ENCODE assay signal across 8 cellular contexts in the genomic region with DNA sequence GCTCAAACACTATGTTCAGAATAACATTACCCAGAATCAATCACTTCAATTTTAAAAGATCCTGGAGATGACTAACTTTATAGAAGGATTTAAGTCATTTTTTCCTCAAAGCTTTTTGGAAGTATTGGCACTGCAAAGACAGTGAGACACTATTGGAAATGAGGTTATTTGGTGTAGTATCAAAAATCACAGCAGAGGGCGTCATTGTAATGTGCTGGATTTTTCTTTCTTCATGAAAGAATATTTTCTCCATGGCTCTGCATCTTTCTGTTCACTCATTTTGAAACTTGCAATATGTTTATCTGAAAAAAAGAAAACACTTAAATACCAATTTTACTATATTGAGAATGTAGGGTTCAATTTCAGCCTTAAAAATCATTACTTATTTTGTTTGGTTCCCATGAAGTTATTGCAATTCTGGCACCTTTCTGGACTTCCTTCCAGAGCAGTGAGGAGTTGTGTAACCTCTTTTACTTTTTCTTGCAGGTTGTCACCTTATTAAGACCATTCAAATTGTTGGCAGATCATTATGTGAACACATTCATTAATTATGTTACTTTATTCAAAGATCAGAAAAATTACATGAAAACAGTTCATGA. TPM values are rescaled to one million over a fixed set of nuclear protein-coding genes. Genes with fewer than 3 reads are reported as not detected.
DNase-seq lines count a peak whose midpoint lies in the region; ATAC-seq, FAIRE-seq and TF ChIP-seq lines count a peak whose summit lies in the region.
"Had no signal": no experiment of that assay in that cellular context is flagged by ENCODE, and none has a peak within 500 bp of the region (broad histone marks: within the 10 kb centered on the region; RNA-seq: fewer than 3 reads in every experiment).

No MANE protein-coding gene starts in this region.

- no peaks in the 10 kb centered on the region for H3K9me2 ChIP-seq in MM.1S (replicated peaks; ENCODE audit: insufficient read depth, low read length)

- WGBS in K562 (ENCODE audit: insufficient coverage, low coverage, missing lambda C conversion rate) = 0% methylated on average over 1 of the region's 1 CpG

- BruUV-seq in K562 (replicated peaks; lab: Mats Ljungman, UMichigan) = no TSS peak

- no peak overlapping the region for H3K4me2 ChIP-seq in MM.1S (ENCODE audit: low read depth, low read length)
- H3K4me2 ChIP-seq in K562 (ENCODE audit: insufficient read depth, low read length) = no peak overlapping the region

- no peaks in the 10 kb centered on the region for H3K36me3 Mint-ChIP-seq in activated naive CD4-positive, alpha-beta T cell treated with anti-CD3 and anti-CD28 coated beads, Interleukin-2, amount 10 ng/mL, durations not matched to agents 7 days and 5 days

- no peaks in the 10 kb centered on the region for H3K79me2 ChIP-seq in MM.1S (ENCODE audit: low read length)
- H3K79me2 ChIP-seq in K562 (ENCODE audit: control insufficient read depth, insufficient read depth, low read length) = no peaks in the 10 kb centered on the region

- no peaks in the 10 kb centered on the region for H3F3A ChIP-seq in MM.1S (ENCODE audit: insufficient read depth, low read length)

- no peak overlapping the region for H2AFZ ChIP-seq in MM.1S (ENCODE audit: low read length)
- no peak overlapping the region for H2AFZ ChIP-seq in K562 (ENCODE audit: low read depth, low read length)

- no peaks in the 10 kb centered on the region for H3K27me3 Mint-ChIP-seq in activated naive CD4-positive, alpha-beta T cell treated with anti-CD3 and anti-CD28 coated beads, Interleukin-2, amount 10 ng/mL, durations not matched to agents 7 days and 5 days

- H3K4me1 ChIP-seq in MM.1S (ENCODE audit: low read length) (no peaks in the 10 kb centered on the region), K562 (replicated peaks in 1 of 2; ENCODE audit: control insufficient read depth in 2 of 2, insufficient read depth in 2 of 2, low read length in 2 of 2) (peaks cover 0 to 5% of the 10 kb centered on the region in 2 experiments; a peak in 1 of 5 replicates)

- FAIRE-seq in K562 (lab: Jason Lieb, UNC) = no peak

- ATAC-seq in K562 (no peak), GM21786 (IDR thresholded peaks at IDR 0.05; ENCODE audit: unreplicated experiment) (no peak)

- H4K20me1 ChIP-seq in MM.1S (ENCODE audit: insufficient read depth, low read length) (no peaks in the 10 kb centered on the region), K562 (replicated peaks; ENCODE audit: control insufficient read depth, insufficient read depth, low read length) (no peaks in the 10 kb centered on the region)

- peak in 1 of 2 experiments; percentile 54; a peak in 3 of 4 replicates for TF ChIP-seq RAD21 in K562 (CRISPR knock-in tag; conservative IDR thresholded peaks at IDR 0.05 in 1 of 2, IDR thresholded peaks at IDR 0.05 in 1 of 2)

- in situ Hi-C loops in K562 (cut with MboI) = loop anchor here (25.0 kb wide), 2 partner anchors 503 to 1478 kb away; no protein-coding TSS in a partner anchor

- H3K9me3 ChIP-seq in MM.1S (replicated peaks; ENCODE audit: insufficient read depth, low read length) (no peaks in the 10 kb centered on the region), K562 (replicated peaks; ENCODE audit: control insufficient read depth, insufficient read depth, low read depth, low read length) (no peaks in the 10 kb centered on the region)

- H3K9me3 Mint-ChIP-seq in activated naive CD4-positive, alpha-beta T cell treated with anti-CD3 and anti-CD28 coated beads, Interleukin-2, amount 10 ng/mL, durations not matched to agents 7 days and 5 days = no peaks in the 10 kb centered on the region

- no peak overlapping the region for H3K27ac ChIP-seq in MM.1S (ENCODE audit: low read length)
- H3K27ac ChIP-seq in K562 (ENCODE audit: extremely low read depth, low read depth, low read length) = no peak overlapping the region

- POLR2A ChIA-PET in K562 (lab: Yijun Ruan, JAX) = no interaction called here

- no peaks in the 10 kb centered on the region for H3K36me3 ChIP-seq in MM.1S (replicated peaks; ENCODE audit: insufficient read depth, low read length)
- H3K36me3 ChIP-seq in K562 (ENCODE audit: control insufficient read depth, insufficient read depth, low read length) = no peaks in the 10 kb centered on the region

- intact Hi-C loops in K562 (cut with micrococcal nuclease) = loop anchor here (2.0 to 10.0 kb wide), 3 partner anchors 494 to 1656 kb away; no protein-coding TSS in a partner anchor

- TF ChIP-seq POLR2A in K562 (conservative IDR thresholded peaks at IDR 0.05) = no peak

- CTCF ChIA-PET in K562 (lab: Yijun Ruan, JAX; ENCODE audit: low intra/inter-chr PET ratio) = interaction anchor here (0.8 kb wide), 1 partner anchor 493 kb away, joined by 3 read pairs; no protein-coding TSS in a partner anchor
- CTCF ChIA-PET in activated naive CD4-positive, alpha-beta T cell treated with anti-CD3 and anti-CD28 coated beads, Interleukin-2, amount 10 ng/mL, durations not matched to agents 7 days and 5 days (lab: Charles Lee) = no interaction called here

- H3K4me3 ChIP-seq in MM.1S (ENCODE audit: low read length) = no peak overlapping the region
- H3K4me3 ChIP-seq in K562 = no peak overlapping the region

- TF ChIP-seq CTCF in MM.1S (IDR thresholded peaks at IDR 0.05; ENCODE audit: low read length) = peak; percentile 35
- peak; percentile 16 to 53 (median 24); a peak in 3 of 6 replicates for TF ChIP-seq CTCF in K562 (IDR thresholded peaks at IDR 0.05 in 2 of 3, conservative IDR thresholded peaks at IDR 0.05 in 1 of 3; ENCODE audit: insufficient read depth in 2 of 3, low read depth in 1 of 3, low read length in 3 of 3)

- H3K4me3 Mint-ChIP-seq in activated naive CD4-positive, alpha-beta T cell treated with anti-CD3 and anti-CD28 coated beads, Interleukin-2, amount 10 ng/mL, durations not matched to agents 7 days and 5 days = no peak overlapping the region

- H3K27ac Mint-ChIP-seq in activated naive CD4-positive, alpha-beta T cell treated with anti-CD3 and anti-CD28 coated beads, Interleukin-2, amount 10 ng/mL, durations not matched to agents 7 days and 5 days = no peak overlapping the region

- peak; percentile 34 for DNase-seq in GM04504 (ENCODE audit: low read depth)
- no peak for DNase-seq in MM.1S
- peak in 1 of 4 experiments; percentile 11 for DNase-seq in K562 (ENCODE audit: extremely low read depth in 1 of 4, low spot score in 3 of 4)
- peak; percentile 26 for DNase-seq in kidney glomerular epithelial cell (lab: John Stamatoyannopoulos, UW)
- no peak for DNase-seq in cortex of kidney (lab: John Stamatoyannopoulos, UW)
- no peak for DNase-seq in activated naive CD4-positive, alpha-beta T cell treated with anti-CD3 and anti-CD28 coated beads, Interleukin-2, amount 10 ng/mL, durations not matched to agents 7 days and 5 days

- H3K4me1 Mint-ChIP-seq in activated naive CD4-positive, alpha-beta T cell treated with anti-CD3 and anti-CD28 coated beads, Interleukin-2, amount 10 ng/mL, durations not matched to agents 7 days and 5 days = no peaks in the 10 kb centered on the region

- no peaks in the 10 kb centered on the region for H3K9me1 ChIP-seq in K562 (ENCODE audit: control insufficient read depth, insufficient read depth, low read length)

- H3K9ac ChIP-seq in MM.1S (ENCODE audit: low read length) (no peak overlapping the region), K562 (ENCODE audit: insufficient read depth in 1 of 2, low read depth in 2 of 2, low read length in 2 of 2) (no peak overlapping the region)

- no peak for TF ChIP-seq EP300 in K562 (IDR thresholded peaks at IDR 0.05; ENCODE audit: low read length)

- H3K27me3 ChIP-seq in MM.1S (replicated peaks; ENCODE audit: insufficient read depth, low read length) (no peaks in the 10 kb centered on the region), K562 (ENCODE audit: control insufficient read depth in 2 of 2, insufficient read depth in 2 of 2, low read length in 2 of 2) (peaks cover 0 to 7% of the 10 kb centered on the region in 2 experiments; a peak in 2 of 5 replicates)

TF ChIP-seq in K562, 482 proteins besides CTCF, POLR2A, EP300 and RAD21:
- TF ChIP-seq FOXA3 (CRISPR knock-in tag; conservative IDR thresholded peaks at IDR 0.05 in 1 of 2, IDR thresholded peaks at IDR 0.05 in 1 of 2) (no peak), GATAD2A (IDR thresholded peaks at IDR 0.05) (no peak), SIN3B (IDR thresholded peaks at IDR 0.05; ENCODE audit: low read depth) (no peak)

RNA-seq across cellular contexts. Expression of a gene that starts 3.7 kb away (rescaled TPM):
- total RNA-seq in K562 (2011; cell fraction: chromatin; rRNA removed; ENCODE audit: low replicate concordance) = not detected in 2 replicates
- total RNA-seq in K562 (2011; cell fraction: nucleolus; rRNA removed) = not detected in 2 replicates
- total RNA-seq in K562 (2011; cell fraction: nucleoplasm; rRNA removed) = not detected in 2 replicates
- not detected in 2 replicates for total RNA-seq in K562 (2014; rRNA removed)
- not detected in 2 replicates for total RNA-seq in K562 (2014; rRNA removed; fragmentation: Illumina TruSeq; extraction: Trizol)
- not detected in 2 replicates for total RNA-seq in K562 (2015; rRNA removed; fragmentation: Illumina TruSeq; extraction: Trizol)
- total RNA-seq in K562 (2021) = not detected in 2 replicates
- polyA plus RNA-seq in K562 (2011; rRNA removed) = not detected in 2 replicates
- not detected in 2 replicates for polyA plus RNA-seq in K562 (2011; cell fraction: cytosol; rRNA removed)
- not detected in 2 replicates for polyA plus RNA-seq in K562 (2011; cell fraction: nucleus; rRNA removed)
- 0.04 TPM in 1 of 2 replicates, not detected in the other for polyA plus RNA-seq in K562 (2012)
- not detected in 2 replicates for polyA plus RNA-seq in K562 (2014; fragmentation: Illumina TruSeq; extraction: Trizol)
- not detected for polyA plus RNA-seq in K562 (2014; fragmentation: Nextera tagmentation; extraction: Ambion mirVana)
- polyA plus RNA-seq in K562 (2014; rRNA removed) = not detected in 2 replicates
- not detected in 2 replicates for polyA minus RNA-seq in K562 (2011; rRNA and poly(A)+ RNA removed)
- not detected in 2 replicates for polyA minus RNA-seq in K562 (2011; cell fraction: cytosol; rRNA and poly(A)+ RNA removed)
- not detected in 2 replicates for polyA minus RNA-seq in K562 (2011; cell fraction: nucleus; rRNA and poly(A)+ RNA removed)
- total RNA-seq: skeletal muscle tissue had no signal

RNA-seq across cellular contexts. Expression of a gene that starts 49.7 kb away (rescaled TPM):
- total RNA-seq in K562 (2011; cell fraction: chromatin; rRNA removed; ENCODE audit: low replicate concordance) = 34.3 and 129 TPM in 2 replicates
- total RNA-seq in K562 (2011; cell fraction: nucleolus; rRNA removed) = 22.8 and 28.3 TPM in 2 replicates
- 60.0 and 105 TPM in 2 replicates for total RNA-seq in K562 (2011; cell fraction: nucleoplasm; rRNA removed)
- total RNA-seq in K562 (2014; rRNA removed) (16.7 and 21.6 TPM in 2 replicates), K562 (2014; rRNA removed; fragmentation: Illumina TruSeq; extraction: Trizol) (38.2 and 38.4 TPM in 2 replicates), K562 (2015; rRNA removed; fragmentation: Illumina TruSeq; extraction: Trizol) (39.0 and 45.2 TPM in 2 replicates), K562 (2021) (29.2 and 31.8 TPM in 2 replicates)
- polyA plus RNA-seq in K562 (2011; rRNA removed) (58.4 and 64.7 TPM in 2 replicates), K562 (2014; fragmentation: Illumina TruSeq; extraction: Trizol) (53.1 and 71.8 TPM in 2 replicates), K562 (2014; fragmentation: Nextera tagmentation; extraction: Ambion mirVana) (10 to 100 TPM; 11.4 to 14.8 TPM), K562 (2014; rRNA removed) (31.7 and 33.4 TPM in 2 replicates)
- polyA plus RNA-seq in K562 (2011; cell fraction: cytosol; rRNA removed) = 28.9 and 40.6 TPM in 2 replicates
- 70.9 and 79.3 TPM in 2 replicates for polyA plus RNA-seq in K562 (2011; cell fraction: nucleus; rRNA removed)
- polyA plus RNA-seq in K562 (2012) = 31.5 and 38.6 TPM in 2 replicates
- polyA minus RNA-seq in K562 (2011; rRNA and poly(A)+ RNA removed) = 68.0 and 71.6 TPM in 2 replicates
- polyA minus RNA-seq in K562 (2011; cell fraction: cytosol; rRNA and poly(A)+ RNA removed) = 15.1 and 18.0 TPM in 2 replicates
- 53.2 and 93.7 TPM in 2 replicates for polyA minus RNA-seq in K562 (2011; cell fraction: nucleus; rRNA and poly(A)+ RNA removed)

Comparison
In these comparisons a context has a peak if more than half of its experiments do, and no peak if none do; other contexts are left out.
1. DNase-seq: peak in GM04504 (single experiment) and kidney glomerular epithelial cell (single experiment); none in MM.1S (single experiment), cortex of kidney (single experiment) and activated naive CD4-positive, alpha-beta T cell treated with anti-CD3 and anti-CD28 coated beads, Interleukin-2, amount 10 ng/mL, durations not matched to agents 7 days and 5 days (single experiment).